In the genomic region with DNA sequence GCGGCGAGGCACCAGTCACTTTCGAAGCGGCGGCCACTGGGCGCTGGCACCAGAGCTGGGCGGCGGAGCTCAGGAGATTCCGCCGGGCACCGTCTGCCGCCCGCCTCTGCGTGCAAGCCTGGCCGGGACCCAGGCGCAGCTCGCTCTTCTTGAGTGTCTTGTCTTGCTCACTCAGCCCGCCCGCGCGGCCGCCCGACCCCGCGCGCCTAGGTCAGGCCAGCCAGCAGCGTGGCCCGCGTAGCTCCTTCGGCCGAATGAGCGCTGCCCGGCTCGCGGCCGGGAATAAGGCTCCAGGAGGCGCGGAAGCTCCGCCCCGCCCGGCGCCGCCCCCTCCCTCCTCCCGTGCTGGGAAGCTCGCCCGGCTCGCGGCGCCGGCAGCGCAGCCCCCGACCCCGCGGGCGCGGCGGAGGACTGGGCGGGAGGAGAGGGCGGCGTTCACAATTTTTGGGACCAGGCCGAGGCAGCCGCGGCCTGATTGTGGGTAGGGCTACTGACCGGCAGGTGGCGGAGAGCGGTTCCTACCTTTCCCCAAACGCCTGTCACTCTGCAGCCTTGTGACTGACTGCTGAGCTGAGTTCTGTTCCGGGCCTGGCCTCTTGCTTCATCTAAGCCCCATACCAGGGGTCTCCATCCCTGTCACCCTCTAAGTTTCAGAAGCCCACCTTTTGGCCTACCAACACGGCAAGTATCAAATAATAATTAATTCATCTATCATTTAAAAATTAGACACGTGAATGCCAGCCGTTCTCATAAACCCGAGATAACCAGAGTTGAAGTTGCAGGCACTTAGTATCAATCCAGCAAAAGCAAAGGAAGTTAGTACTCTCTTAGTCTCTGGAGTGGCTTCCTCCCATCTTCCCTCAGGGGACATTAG, we compare ENCODE assay signal across 8 cellular contexts. TPM values are rescaled to one million over a fixed set of nuclear protein-coding genes. Genes with fewer than 3 reads are reported as not detected.
DNase-seq lines count a peak whose midpoint lies in the region; ATAC-seq and TF ChIP-seq lines count a peak whose summit lies in the region.

A gene with protein sequence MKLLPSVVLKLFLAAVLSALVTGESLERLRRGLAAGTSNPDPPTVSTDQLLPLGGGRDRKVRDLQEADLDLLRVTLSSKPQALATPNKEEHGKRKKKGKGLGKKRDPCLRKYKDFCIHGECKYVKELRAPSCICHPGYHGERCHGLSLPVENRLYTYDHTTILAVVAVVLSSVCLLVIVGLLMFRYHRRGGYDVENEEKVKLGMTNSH (minus strand): TSS at position 256 of the 874 bp plus-strand sequence. CDS start 275 bp downstream, outside the sequence.

- no peak within 1 kb of the TSS for H3K56ac ChIP-seq in H9 (ENCODE audit: insufficient read length, low read depth, low read length)

- intact Hi-C loops in right cardiac atrium (cut with DNase I): loop anchor here in 3 of 4 donors (5.0 to 10.0 kb wide), 3 partner anchors 104 to 172 kb away; a partner anchor contains a TSS
- intact Hi-C loops in prostate gland (cut with DNase I): loop anchor here (2.0 to 5.0 kb wide), 3 partner anchors 44 to 169 kb away; a partner anchor contains a TSS

- H3K9me3 ChIP-seq in H9 (ENCODE audit: control insufficient read depth, low read depth, low read length) (no peaks in the 10 kb centered on the region), MG63 (no peaks in the 10 kb centered on the region), right cardiac atrium (ENCODE audit: control insufficient read depth, low read length) (no peaks in the 10 kb centered on the region), prostate gland (no peaks in the 10 kb centered on the region)

- peak within 1 kb of the TSS; percentile 16 for H2AFZ ChIP-seq in H9 (ENCODE audit: low read length)

- H3K36me3 Mint-ChIP-seq in H9 (ENCODE audit: insufficient read depth in 1 of 3, low read depth in 3 of 3): peaks cover 0 to 4% (median 0%) of the 10 kb centered on the region in 3 experiments; a peak in 2 of 7 replicates
- no peaks in the 10 kb centered on the region for H3K36me3 Mint-ChIP-seq in T-cell

- peak within 1 kb of the TSS; percentile 77 to 86 for H3K4me3 Mint-ChIP-seq in H9
- H3K4me3 Mint-ChIP-seq in T-cell: peak within 1 kb of the TSS; percentile 66 to 81 (median 74)

- peak within 1 kb of the TSS; percentile 55 for H3K4me2 ChIP-seq in H9 (ENCODE audit: insufficient read depth, insufficient read length, low read length)

- H4K8ac ChIP-seq in H9 (replicated peaks; ENCODE audit: insufficient read length, low read depth, low read length): no peak within 1 kb of the TSS

- no peak within 1 kb of the TSS for H2BK120ac ChIP-seq in H9 (ENCODE audit: low read depth, low read length, poor library complexity, severe bottlenecking)

- H3K27me3 ChIP-seq in H9 (ENCODE audit: insufficient read depth, low read length) (peaks cover 3% of the 10 kb centered on the region; the same call in 1 of the 2 replicates), MG63 (no peaks in the 10 kb centered on the region), right cardiac atrium (ENCODE audit: control insufficient read depth, insufficient read depth) (no peaks in the 10 kb centered on the region), prostate gland (replicated peaks; ENCODE audit: insufficient read depth) (no peaks in the 10 kb centered on the region)

- H3K4ac ChIP-seq in H9 (ENCODE audit: low read depth, low read length): no peak within 1 kb of the TSS

- H4K20me1 ChIP-seq in H9 (ENCODE audit: control insufficient read depth, insufficient read depth, insufficient read length): no peaks in the 10 kb centered on the region

- no peak within 1 kb of the TSS for H3K27ac ChIP-seq in H9 (ENCODE audit: insufficient read length, low read depth, low read length)
- H3K27ac ChIP-seq in right cardiac atrium (ENCODE audit: low read length): peak within 1 kb of the TSS; percentile 94
- H3K27ac ChIP-seq in prostate gland: peak within 1 kb of the TSS; percentile 75 to 79

- H3K27ac Mint-ChIP-seq in H9 (peak within 1 kb of the TSS in 1 of 3 experiments; percentile 38; a peak in 1 of 7 replicates), T-cell (peak within 1 kb of the TSS; percentile 36 to 72)

- ATAC-seq in T-cell (replicated peaks in 1 of 4) (peak; percentile 70 to 77 (median 75)), right cardiac atrium (peak; percentile 90 to 91)

- H3K27me3 Mint-ChIP-seq in H9 (ENCODE audit: low read depth) (peaks cover 22% of the 10 kb centered on the region), T-cell (peaks cover 0 to 10% of the 10 kb centered on the region in 2 donors)

- H4K91ac ChIP-seq in H9 (ENCODE audit: insufficient read length, low read depth, low read length): no peak within 1 kb of the TSS

- H3K23me2 ChIP-seq in H9 (ENCODE audit: insufficient read length, low read depth, low read length, poor library complexity, severe bottlenecking): peaks cover 11% of the 10 kb centered on the region

- H3K9ac ChIP-seq in H9 (ENCODE audit: extremely low read depth, insufficient read length, low read length): peak within 1 kb of the TSS; percentile 9

- H2BK20ac ChIP-seq in H9 (ENCODE audit: low read depth, low read length, poor library complexity, severe bottlenecking): no peak within 1 kb of the TSS

- no peaks in the 10 kb centered on the region for H3K79me2 ChIP-seq in H9 (ENCODE audit: insufficient read depth, low read length)

- no peak within 1 kb of the TSS for H2AK5ac ChIP-seq in H9 (ENCODE audit: insufficient read length, low read length)

- peak; percentile 94 for DNase-seq in H9
- DNase-seq in MG63: peak; percentile 89
- peak in 30 of 34 experiments; percentile 4 to 52 (median 25) for DNase-seq in T-cell
- peak; percentile 39 for DNase-seq in astrocyte of the cerebellum (ENCODE audit: low read depth)
- peak; percentile 83 to 95 (median 94) for DNase-seq in right cardiac atrium
- DNase-seq in prostate gland (ENCODE audit: low spot score): peak; percentile 85
- DNase-seq in GDM1 (lab: John Stamatoyannopoulos, UW): no peak

- TF ChIP-seq CTCF in GM12872 (IDR thresholded peaks at IDR 0.05; ENCODE audit: insufficient read depth, low read depth, low read length) (peak; percentile 82), H9 (conservative IDR thresholded peaks at IDR 0.05) (peak; percentile 68), astrocyte of the cerebellum (IDR thresholded peaks at IDR 0.05; ENCODE audit: low read depth, low read length, missing control alignments) (peak; percentile 46), prostate gland (IDR thresholded peaks at IDR 0.05) (peak; percentile 10 to 69 (median 44))

- in situ Hi-C loops in astrocyte of the cerebellum (cut with HindIII; ENCODE audit: low sequenced_read_pairs): loop anchor here (5.0 kb wide), 3 partner anchors 34 to 114 kb away; no protein-coding TSS in a partner anchor

- H3K4me1 Mint-ChIP-seq in H9: peaks cover 19 to 27% of the 10 kb centered on the region in 2 experiments
- H3K4me1 Mint-ChIP-seq in T-cell: peaks cover 46 to 51% (median 50%) of the 10 kb centered on the region in 3 donors

- H3K14ac ChIP-seq in H9 (ENCODE audit: insufficient read depth, low read length): peak within 1 kb of the TSS; percentile 42; the same call in 1 of the 2 replicates

- no peak within 1 kb of the TSS for H4K5ac ChIP-seq in H9 (ENCODE audit: insufficient read length, low read depth, low read length)

- no CpG with 5 or more reads among the region's 72 CpGs for WGBS in H9 (ENCODE audit: extremely low coverage, insufficient read length, low lambda C conversion rate)
- WGBS in right cardiac atrium: under 1% methylated on average over 67 of the region's 72 CpGs
- WGBS in prostate gland: under 1% methylated on average over 42 of the region's 72 CpGs

- H2BK5ac ChIP-seq in H9 (ENCODE audit: insufficient read length, low read length): no peak within 1 kb of the TSS

- CTCF ChIA-PET in T-cell (lab: Charles Lee): interaction anchor here (0.6 to 2.3 kb wide), 16 partner anchors 8 to 380 kb away, joined by 3 to 13 read pairs (median 3); a partner anchor contains a TSS

- peak; percentile 96 for TF ChIP-seq POLR2A in prostate gland (IDR thresholded peaks at IDR 0.05)

- H3T11ph ChIP-seq in H9 (ENCODE audit: low read length): no peak within 1 kb of the TSS

- H2BK12ac ChIP-seq in H9 (ENCODE audit: insufficient read length, low read depth, low read length): no peak within 1 kb of the TSS

- peak within 1 kb of the TSS; percentile 72 for H3K4me3 ChIP-seq in MG63
- H3K4me3 ChIP-seq in astrocyte of the cerebellum (ENCODE audit: low read depth, low read length): peak within 1 kb of the TSS; percentile 55
- peak within 1 kb of the TSS; percentile 80 for H3K4me3 ChIP-seq in right cardiac atrium (ENCODE audit: low read length)
- peak within 1 kb of the TSS; percentile 71 to 89 for H3K4me3 ChIP-seq in prostate gland

- H3K23ac ChIP-seq in H9 (ENCODE audit: insufficient read length, low read depth, low read length): no peak within 1 kb of the TSS

- no peak within 1 kb of the TSS for H2BK15ac ChIP-seq in H9 (ENCODE audit: low read depth, low read length)

- no peaks in the 10 kb centered on the region for H3K9me3 Mint-ChIP-seq in H9
- no peaks in the 10 kb centered on the region for H3K9me3 Mint-ChIP-seq in T-cell

- peak within 1 kb of the TSS; percentile 15 for H3K18ac ChIP-seq in H9 (ENCODE audit: insufficient read length, low read depth, low read length)

- POLR2A ChIA-PET in T-cell (lab: Charles Lee): no interaction called here

- H3K36me3 ChIP-seq in MG63: peaks cover 41% of the 10 kb centered on the region
- H3K36me3 ChIP-seq in prostate gland: no peaks in the 10 kb centered on the region

- no peaks in the 10 kb centered on the region; the same call in 1 of the 2 replicates for H3K4me1 ChIP-seq in H9 (ENCODE audit: insufficient read depth, low read length)
- H3K4me1 ChIP-seq in right cardiac atrium (ENCODE audit: control insufficient read depth, insufficient read depth, low read length): peaks cover 18% of the 10 kb centered on the region
- H3K4me1 ChIP-seq in prostate gland (replicated peaks): peaks cover 8% of the 10 kb centered on the region

- H3K79me1 ChIP-seq in H9 (ENCODE audit: insufficient read depth, low read depth, low read length, poor library complexity, severe bottlenecking): no peaks in the 10 kb centered on the region

RNA-seq across cellular contexts. Expression of the gene that starts here (rescaled TPM):
- total RNA-seq in H9 (2021) (2.4 and 2.5 TPM in 2 replicates), T-cell (1 to 10 TPM in 3 of 5 donors, under 1 TPM in 2; 0.47 to 2.8 (median 1.9) TPM), right cardiac atrium (10 to 100 TPM; 17.6 to 26.8 (median 19.5) TPM), prostate gland (10 to 100 TPM in 1 of 2 donors, 1 to 10 TPM in 1; 7.7 to 24.0 TPM)
- total RNA-seq in MG63 (2014; rRNA removed; shearing (Covaris generic); ENCODE audit: low replicate concordance): 27.9 and 40.0 TPM in 2 replicates
- polyA plus RNA-seq in right cardiac atrium: 31.0 TPM
